9 cellular contexts compared by ENCODE assay signal in genomic region chr3:45986303-45986982, GRCh38. TPM values are rescaled to one million over a fixed set of nuclear protein-coding genes. Genes with fewer than 3 reads are reported as not detected.
DNase-seq lines count a peak whose midpoint lies in the region; ATAC-seq and TF ChIP-seq lines count a peak whose summit lies in the region.
"Had no signal": no experiment of that assay in that cellular context is flagged by ENCODE, and none has a peak within 500 bp of the region (broad histone marks: within the 10 kb centered on the region; RNA-seq: fewer than 3 reads in every experiment).

No MANE protein-coding gene starts in this region.

- peaks cover 41% of the 10 kb centered on the region for H3K4me1 Mint-ChIP-seq in activated naive CD8-positive, alpha-beta T cell (ENCODE audit: low read depth)
- peaks cover 53% of the 10 kb centered on the region for H3K4me1 Mint-ChIP-seq in activated naive CD8-positive, alpha-beta T cell treated with anti-CD3 and anti-CD28 coated beads for 36 hours

- no peak for TF ChIP-seq POLR2A in uterus (IDR thresholded peaks at IDR 0.05)

- H3K4me1 ChIP-seq in uterus, result peaks cover 43 to 48% of the 10 kb centered on the region in 2 donors

- H3K27me3 Mint-ChIP-seq in activated naive CD8-positive, alpha-beta T cell, result no peaks in the 10 kb centered on the region
- H3K27me3 Mint-ChIP-seq in activated naive CD8-positive, alpha-beta T cell treated with anti-CD3 and anti-CD28 coated beads for 36 hours, result no peaks in the 10 kb centered on the region

- H3K9me3 Mint-ChIP-seq in activated naive CD8-positive, alpha-beta T cell (ENCODE audit: low read depth), result no peaks in the 10 kb centered on the region
- no peaks in the 10 kb centered on the region for H3K9me3 Mint-ChIP-seq in activated naive CD8-positive, alpha-beta T cell treated with anti-CD3 and anti-CD28 coated beads for 36 hours

- no peak for DNase-seq in activated naive CD8-positive, alpha-beta T cell treated with anti-CD3 and anti-CD28 coated beads for 36 hours
- DNase-seq in astrocyte of the spinal cord (ENCODE audit: low read depth, low spot score), result peak; percentile 68
- DNase-seq in left lobe of liver (ENCODE audit: low spot score), result peak; percentile 86
- no peak for DNase-seq in uterus
- DNase-seq in GF-D8 (lab: John Stamatoyannopoulos, UW), result no peak
- DNase-seq in NCI-H187 treated with DMSO at 0.1 percent for 48 hours (lab: John Stamatoyannopoulos, UW), result no peak
- no peak for DNase-seq in putamen (ENCODE audit: low spot score)

- no peak overlapping the region for H3K4me3 Mint-ChIP-seq in activated naive CD8-positive, alpha-beta T cell
- no peak overlapping the region for H3K4me3 Mint-ChIP-seq in activated naive CD8-positive, alpha-beta T cell treated with anti-CD3 and anti-CD28 coated beads for 36 hours

- intact Hi-C loops in uterus (cut with DNase I; ENCODE audit: low total_unique reads), result no loop called here

- H3K9me3 ChIP-seq in uterus, result no peaks in the 10 kb centered on the region

- ATAC-seq in left lobe of liver, result peak; percentile 90

- peaks cover 19% of the 10 kb centered on the region for H3K36me3 Mint-ChIP-seq in activated naive CD8-positive, alpha-beta T cell
- peaks cover 42% of the 10 kb centered on the region for H3K36me3 Mint-ChIP-seq in activated naive CD8-positive, alpha-beta T cell treated with anti-CD3 and anti-CD28 coated beads for 36 hours

- TF ChIP-seq CTCF in astrocyte of the spinal cord (IDR thresholded peaks at IDR 0.05; ENCODE audit: low read depth, low read length), result no peak
- no peak for TF ChIP-seq CTCF in uterus (IDR thresholded peaks at IDR 0.05)

- peak overlapping the region; percentile 72 to 96 for H3K27ac ChIP-seq in uterus

- in situ Hi-C loops in astrocyte of the spinal cord (cut with HindIII; ENCODE audit: low sequenced_read_pairs), result no loop called here

- H3K36me3 ChIP-seq in uterus, result no peaks in the 10 kb centered on the region

- H3K27ac Mint-ChIP-seq in activated naive CD8-positive, alpha-beta T cell, result peak overlapping the region; percentile 64
- no peak overlapping the region for H3K27ac Mint-ChIP-seq in activated naive CD8-positive, alpha-beta T cell treated with anti-CD3 and anti-CD28 coated beads for 36 hours

- H3K27me3 ChIP-seq in uterus, result no peaks in the 10 kb centered on the region

- H3K4me3 ChIP-seq in astrocyte of the spinal cord (ENCODE audit: low read depth, low read length) (no peak overlapping the region), uterus (no peak overlapping the region)

RNA-seq across cellular contexts. Expression of gene FYCO1, which starts 9.2 kb away (rescaled TPM):
- total RNA-seq in activated naive CD8-positive, alpha-beta T cell treated with anti-CD3 and anti-CD28 coated beads for 36 hours, result 10 to 100 TPM in 1 of 2 experiments, 1 to 10 TPM in 1; 9.4 to 10.2 TPM
- 16.2 TPM for total RNA-seq in left lobe of liver
- total RNA-seq in uterus, result 10 to 100 TPM; 16.5 to 74.4 (median 27.8) TPM

RNA-seq across cellular contexts. Expression of gene XCR1, which starts 40.8 kb away (rescaled TPM):
- total RNA-seq in activated naive CD8-positive, alpha-beta T cell treated with anti-CD3 and anti-CD28 coated beads for 36 hours, result not detected
- not detected for total RNA-seq in left lobe of liver
- total RNA-seq in uterus, result under 1 TPM in 2 of 4 donors, not detected in 2; 0.07 to 0.15 TPM
- total RNA-seq: activated CD8-positive, alpha-beta memory T cell treated with anti-CD3 and anti-CD28 coated beads for 36 hours had no signal

RNA-seq across cellular contexts. Expression of gene CXCR6, which starts 43.2 kb away (rescaled TPM):
- under 1 TPM; 0.49 to 0.58 TPM for total RNA-seq in activated naive CD8-positive, alpha-beta T cell treated with anti-CD3 and anti-CD28 coated beads for 36 hours
- not detected for total RNA-seq in left lobe of liver
- 1 to 10 TPM in 1 of 4 donors, under 1 TPM in 2, not detected in 1; 0.48 to 8.7 (median 0.76) TPM for total RNA-seq in uterus

Comparison
In these comparisons a context has a peak if more than half of its experiments do, and no peak if none do; other contexts are left out.
1. DNase-seq: peak in astrocyte of the spinal cord (single experiment) and left lobe of liver (single experiment); none in activated naive CD8-positive, alpha-beta T cell treated with anti-CD3 and anti-CD28 coated beads for 36 hours (single experiment), uterus (0 of 2), GF-D8 (single experiment), NCI-H187 treated with DMSO at 0.1 percent for 48 hours (single experiment) and putamen (single experiment).